ENCODE assay signal across 8 cellular contexts in genomic region chr12:102879144-102879763, GRCh38. TPM values are rescaled to one million over a fixed set of nuclear protein-coding genes. Genes with fewer than 3 reads are reported as not detected.
DNase-seq lines count a peak whose midpoint lies in the region; ATAC-seq and TF ChIP-seq lines count a peak whose summit lies in the region.

No MANE protein-coding gene starts in this region.

- POLR2A ChIA-PET in OCI-LY7 (lab: Charles Lee): interaction anchor here (0.6 kb wide), 1 partner anchor 19 kb away, joined by 3 read pairs; no protein-coding TSS in a partner anchor
- POLR2A ChIA-PET in T-cell (lab: Charles Lee): no interaction called here

- H3K27me3 Mint-ChIP-seq in chondrocyte (ENCODE audit: low read depth): peaks cover 12% of the 10 kb centered on the region
- H3K27me3 Mint-ChIP-seq in T-cell: peaks cover 13 to 17% of the 10 kb centered on the region in 2 donors

- H3K27ac Mint-ChIP-seq in chondrocyte (ENCODE audit: unreplicated experiment): no peak overlapping the region
- H3K27ac Mint-ChIP-seq in T-cell: no peak overlapping the region

- no peaks in the 10 kb centered on the region for H4K20me1 ChIP-seq in OCI-LY7 (ENCODE audit: insufficient read depth, low read length)

- peaks cover 7% of the 10 kb centered on the region for H3K27me3 ChIP-seq in lower lobe of right lung (ENCODE audit: low read depth)

- H3K27ac ChIP-seq in OCI-LY7 (ENCODE audit: low read depth, low read length, poor library complexity, severe bottlenecking) (no peak overlapping the region), lower lobe of right lung (no peak overlapping the region)

- H3K9me3 Mint-ChIP-seq in chondrocyte (ENCODE audit: low read depth) (no peaks in the 10 kb centered on the region), T-cell (no peaks in the 10 kb centered on the region)

- no peaks in the 10 kb centered on the region for H3K9me3 ChIP-seq in OCI-LY7 (ENCODE audit: low read length)
- H3K9me3 ChIP-seq in lower lobe of right lung: no peaks in the 10 kb centered on the region

- H3K4me1 ChIP-seq in OCI-LY7 (ENCODE audit: insufficient read depth, low read length, poor library complexity, severe bottlenecking) (no peaks in the 10 kb centered on the region), lower lobe of right lung (no peaks in the 10 kb centered on the region)

- H3K79me2 ChIP-seq in OCI-LY7 (ENCODE audit: insufficient read depth, low read depth, low read length): no peaks in the 10 kb centered on the region

- H3K4me1 Mint-ChIP-seq in chondrocyte (ENCODE audit: low read depth): peaks cover 8% of the 10 kb centered on the region
- peaks cover 0 to 6% (median 0%) of the 10 kb centered on the region in 3 donors for H3K4me1 Mint-ChIP-seq in T-cell

- CTCF ChIA-PET in OCI-LY7 (lab: Charles Lee; ENCODE audit: unreplicated experiment): no interaction called here
- CTCF ChIA-PET in T-cell (lab: Charles Lee): interaction anchor here (0.7 to 1.0 kb wide), 3 partner anchors 620 to 1775 kb away, joined by 3 to 5 read pairs (median 4); no protein-coding TSS in a partner anchor

- H3K36me3 ChIP-seq in OCI-LY7 (ENCODE audit: insufficient read depth, low read length) (no peaks in the 10 kb centered on the region), lower lobe of right lung (no peaks in the 10 kb centered on the region)

- no peaks in the 10 kb centered on the region for H3K9me2 ChIP-seq in OCI-LY7 (ENCODE audit: insufficient read depth, low read length)

- no peak overlapping the region for H3K4me3 Mint-ChIP-seq in chondrocyte (ENCODE audit: unreplicated experiment)
- H3K4me3 Mint-ChIP-seq in T-cell: no peak overlapping the region

- no peak overlapping the region; the same call in 1 of the 2 replicates for H3K4me2 ChIP-seq in OCI-LY7 (ENCODE audit: low read length)

- peak; percentile 66 for ATAC-seq in GM21526 (IDR thresholded peaks at IDR 0.05; ENCODE audit: low FRiP score, unreplicated experiment)
- ATAC-seq in lower lobe of right lung: peak; percentile 55 to 71
- no peak for ATAC-seq in GM19324 (IDR thresholded peaks at IDR 0.05; ENCODE audit: low FRiP score, unreplicated experiment)
- no peak for ATAC-seq in T-cell (replicated peaks in 1 of 4)

- no TSS peak for BruUV-seq in OCI-LY7 (replicated peaks; lab: Mats Ljungman, UMichigan)

- H3K36me3 Mint-ChIP-seq in chondrocyte (ENCODE audit: low read depth): no peaks in the 10 kb centered on the region
- no peaks in the 10 kb centered on the region for H3K36me3 Mint-ChIP-seq in T-cell

- H3K4me3 ChIP-seq in OCI-LY7 (ENCODE audit: low read depth, low read length, poor library complexity, severe bottlenecking) (no peak overlapping the region), lower lobe of right lung (no peak overlapping the region)

- peak overlapping the region; percentile 40; the same call in 1 of the 2 replicates for H2AFZ ChIP-seq in OCI-LY7 (ENCODE audit: low read length)

- TF ChIP-seq CTCF in OCI-LY7 (conservative IDR thresholded peaks at IDR 0.05; ENCODE audit: low read length) (peak; percentile 75), chondrocyte (IDR thresholded peaks at IDR 0.05) (peak; percentile 71), lower lobe of right lung (IDR thresholded peaks at IDR 0.05) (peak; percentile 36)

- DNase-seq in Daoy (ENCODE audit: low read depth): peak; percentile 83
- peak; percentile 65 for DNase-seq in LoVo (ENCODE audit: low spot score)
- peak; percentile 52 for DNase-seq in OCI-LY7 (ENCODE audit: low spot score)
- no peak for DNase-seq in chondrocyte (ENCODE audit: low spot score)
- DNase-seq in lower lobe of right lung: peak; percentile 52
- no peak for DNase-seq in T-cell

- intact Hi-C loops in OCI-LY7 (cut with micrococcal nuclease; ENCODE audit: unreplicated experiment): loop anchor here (5.0 kb wide), 1 partner anchor 962 kb away; no protein-coding TSS in a partner anchor
- intact Hi-C loops in lower lobe of right lung (cut with DNase I): no loop called here

RNA-seq across cellular contexts. Expression of gene PAH, which starts 37.8 kb away (rescaled TPM):
- total RNA-seq in Daoy (2014; rRNA removed; shearing (Covaris generic)): not detected in 2 replicates
- not detected in 2 replicates for total RNA-seq in OCI-LY7 (2014; rRNA removed; shearing (Covaris generic))
- total RNA-seq in OCI-LY7 (2022) (not detected in 2 replicates), chondrocyte (not detected in 3 replicates), lower lobe of right lung (not detected), T-cell (1 to 10 TPM in 1 of 5 donors, under 1 TPM in 2, not detected in 2; 0.30 to 2.0 (median 0.82) TPM)

Comparison
In these comparisons a context has a peak if more than half of its experiments do, and no peak if none do; other contexts are left out.
1. DNase-seq: peak in Daoy (single experiment), LoVo (single experiment), OCI-LY7 (single experiment) and lower lobe of right lung (single experiment); none in chondrocyte (single experiment) and T-cell (0 of 34).
2. ATAC-seq: peak in GM21526 (single experiment) and lower lobe of right lung (2 of 2); none in GM19324 (single experiment) and T-cell (0 of 4).
3. Peak in every context shown above with its lines, with median percentiles within 50 percentile points of each other: CTCF ChIP-seq.